Comparison of ENCODE assay signal across 21 cellular contexts in genomic region chr3:102085431-102086226, GRCh38.
DNase-seq lines count a peak whose midpoint lies in the region; ATAC-seq, FAIRE-seq and TF ChIP-seq lines count a peak whose summit lies in the region.
"Had no signal": no experiment of that assay in that cellular context is flagged by ENCODE, and none has a peak within 500 bp of the region (broad histone marks: within the 10 kb centered on the region; RNA-seq: fewer than 3 reads in every experiment).

No MANE protein-coding gene starts in this region.

- H3K4me3 Mint-ChIP-seq in activated T-helper 17 cell treated with anti-CD3 and anti-CD28 coated beads, Interleukin-2, amount 50 U/mL, for 72 hours, result peak overlapping the region; percentile 55
- no peak overlapping the region for H3K4me3 Mint-ChIP-seq in progenitor cell of endocrine pancreas (ENCODE audit: low read depth)
- H3K4me3 Mint-ChIP-seq: IgD-negative memory B cell had no signal

- CTCF ChIA-PET in HEK293T (lab: Yijun Ruan, JAX) (interaction anchor here (0.8 kb wide), 1 partner anchor 140 kb away, joined by 4 read pairs; no protein-coding TSS in a partner anchor), RWPE1 (lab: Yijun Ruan, JAX) (no interaction called here)

- H3K27ac ChIP-seq in substantia nigra (ENCODE audit: low read depth, low read length, poor library complexity, severe bottlenecking) (no peak overlapping the region), RWPE1 (no peak overlapping the region)
- H3K27ac ChIP-seq: BLaER1 treated with 17β-estradiol and CSF1 and Interleukin-3, amounts not matched to agents 10 nM and 100 nM; thyroid gland; VCaP had no signal

- POLR2A ChIA-PET in HEK293T (lab: Yijun Ruan, JAX) (interaction anchor here (1.1 to 1.5 kb wide), 2 partner anchors 140 to 236 kb away, joined by 3 to 7 read pairs; partner anchors contain the start of gene NFKBIZ), RWPE1 (lab: Yijun Ruan, JAX; ENCODE audit: low non-redundant PET) (no interaction called here)

- no peak for TF ChIP-seq POLR2A in GM12891 (IDR thresholded peaks at IDR 0.05; ENCODE audit: low read depth, low read length)

- H3K27me3 Mint-ChIP-seq in activated T-helper 17 cell treated with anti-CD3 and anti-CD28 coated beads, Interleukin-2, amount 50 U/mL, for 72 hours, result no peaks in the 10 kb centered on the region
- no peaks in the 10 kb centered on the region for H3K27me3 Mint-ChIP-seq in progenitor cell of endocrine pancreas
- H3K27me3 Mint-ChIP-seq: IgD-negative memory B cell had no signal

- DNase-seq in GM06990 (ENCODE audit: extremely low read depth, insufficient read length), result peak; percentile 13
- DNase-seq in HEK293T (ENCODE audit: extremely low spot score), result no peak
- no peak for DNase-seq in progenitor cell of endocrine pancreas (ENCODE audit: low spot score, unreplicated experiment)
- no peak for DNase-seq in GM12891 (ENCODE audit: insufficient read length, low spot score)
- DNase-seq in substantia nigra (lab: John Stamatoyannopoulos, UW), result no peak
- no peak for DNase-seq in RWPE1 (ENCODE audit: low spot score)
- DNase-seq: activated CD8-positive, alpha-beta memory T cell treated with anti-CD3 and anti-CD28 coated beads, Interleukin-2, amount 50 U/mL, for 4 hours; effector memory CD4-positive, alpha-beta T cell; kidney; midbrain; NCI-H187 treated with DMSO at 0.1 percent for 48 hours; NCI-H524 treated with DMSO at 0.1 percent for 48 hours; right cardiac atrium; stimulated activated CD4-positive, alpha-beta T cell treated with anti-CD3 and anti-CD28 coated beads, Interleukin-2, amount 100 ng/mL, for 24 hours; thyroid gland had no signal

- H3K27ac Mint-ChIP-seq in activated T-helper 17 cell treated with anti-CD3 and anti-CD28 coated beads, Interleukin-2, amount 50 U/mL, for 72 hours, result peak overlapping the region; percentile 91
- peak overlapping the region; percentile 49 for H3K27ac Mint-ChIP-seq in progenitor cell of endocrine pancreas
- H3K27ac Mint-ChIP-seq: IgD-negative memory B cell had no signal

- peaks cover 15% of the 10 kb centered on the region for H3K4me1 Mint-ChIP-seq in activated T-helper 17 cell treated with anti-CD3 and anti-CD28 coated beads, Interleukin-2, amount 50 U/mL, for 72 hours
- peaks cover 12% of the 10 kb centered on the region for H3K4me1 Mint-ChIP-seq in progenitor cell of endocrine pancreas (ENCODE audit: low read depth)

- peaks cover 4% of the 10 kb centered on the region for H3K9me3 Mint-ChIP-seq in activated T-helper 17 cell treated with anti-CD3 and anti-CD28 coated beads, Interleukin-2, amount 50 U/mL, for 72 hours
- no peaks in the 10 kb centered on the region for H3K9me3 Mint-ChIP-seq in progenitor cell of endocrine pancreas (ENCODE audit: low read depth)

- ATAC-seq in activated T-helper 17 cell treated with anti-CD3 and anti-CD28 coated beads, Interleukin-2, amount 50 U/mL, for 72 hours (replicated peaks), result peak; percentile 88
- ATAC-seq in HG02885 (IDR thresholded peaks at IDR 0.05; ENCODE audit: poor library complexity, unreplicated experiment), result no peak
- ATAC-seq: HCT116, right cardiac atrium had no signal

- H3K36me3 ChIP-seq in GM06990 (ENCODE audit: control insufficient read depth, insufficient read depth, low read length), result no peaks in the 10 kb centered on the region
- H3K36me3 ChIP-seq: BLaER1 treated with 17β-estradiol and CSF1 and Interleukin-3, amounts not matched to agents 10 nM and 100 nM; thyroid gland had no signal

- TF ChIP-seq CTCF in GM06990 (IDR thresholded peaks at IDR 0.05; ENCODE audit: insufficient read depth, low read length, poor library complexity, severe bottlenecking), result no peak
- TF ChIP-seq CTCF in progenitor cell of endocrine pancreas (IDR thresholded peaks at IDR 0.05; ENCODE audit: unreplicated experiment), result no peak
- no peak for TF ChIP-seq CTCF in RWPE1 (conservative IDR thresholded peaks at IDR 0.05; ENCODE audit: low read depth)

- no peak for FAIRE-seq in GM12891 (lab: Jason Lieb, UNC)

- no peak overlapping the region for H3K4me3 ChIP-seq in GM06990 (replicated peaks; ENCODE audit: low read depth, low read length)
- H3K4me3 ChIP-seq: BLaER1 treated with 17β-estradiol and CSF1 and Interleukin-3, amounts not matched to agents 10 nM and 100 nM; thyroid gland had no signal

- no peaks in the 10 kb centered on the region for H3K36me3 Mint-ChIP-seq in activated T-helper 17 cell treated with anti-CD3 and anti-CD28 coated beads, Interleukin-2, amount 50 U/mL, for 72 hours (ENCODE audit: low read depth)
- H3K36me3 Mint-ChIP-seq in progenitor cell of endocrine pancreas (ENCODE audit: insufficient read depth), result no peaks in the 10 kb centered on the region

- H3K27me3 ChIP-seq in GM06990 (replicated peaks; ENCODE audit: control insufficient read depth, insufficient read depth, low read length), result no peaks in the 10 kb centered on the region
- H3K27me3 ChIP-seq: BLaER1 treated with 17β-estradiol and CSF1 and Interleukin-3, amounts not matched to agents 10 nM and 100 nM; thyroid gland had no signal

TF ChIP-seq in HEK293T, 16 proteins besides CTCF, POLR2A, EP300 and RAD21:
- peak; percentile 83 for TF ChIP-seq PKNOX1 (IDR thresholded peaks at IDR 0.05)
- TF ChIP-seq FOXM1 (IDR thresholded peaks at IDR 0.05; ENCODE audit: borderline replicate concordance), result no peak
- no peak for TF ChIP-seq LEF1 (IDR thresholded peaks at IDR 0.05; ENCODE audit: borderline replicate concordance)
- TF ChIP-seq L3MBTL2 (conservative IDR thresholded peaks at IDR 0.05), result no peak
- TF ChIP-seq ZNF384 (IDR thresholded peaks at IDR 0.05), result no peak
- TF ChIP-seq BHLHE40 (IDR thresholded peaks at IDR 0.05; ENCODE audit: borderline replicate concordance), result no peak
- no peak for TF ChIP-seq TARDBP (IDR thresholded peaks at IDR 0.05)
- no peak for TF ChIP-seq FOXK2 (IDR thresholded peaks at IDR 0.05)
- no peak for TF ChIP-seq HDGF (IDR thresholded peaks at IDR 0.05; ENCODE audit: borderline replicate concordance)
- peak; percentile 62; the same call in 1 of the 2 replicates for TF ChIP-seq CTBP1 (IDR thresholded peaks at IDR 0.05; ENCODE audit: borderline replicate concordance)
- no peak for TF ChIP-seq FOXA1 (IDR thresholded peaks at IDR 0.05)
- TF ChIP-seq SP1 (IDR thresholded peaks at IDR 0.05), result no peak

TF ChIP-seq in GM12891, 5 proteins besides CTCF, POLR2A, EP300 and RAD21:
- TF ChIP-seq POU2F2 (IDR thresholded peaks at IDR 0.05; ENCODE audit: low read depth, low read length) (no peak), PAX5 (IDR thresholded peaks at IDR 0.05; ENCODE audit: insufficient read depth, low read length, severe bottlenecking) (no peak)
